ENCODE assay signal across 22 cellular contexts in genomic region chr4:123312951-123313592, GRCh38.
"Had no signal": no experiment of that assay in that cellular context is flagged by ENCODE, and none has a peak within 500 bp of the region (broad histone marks: within the 10 kb centered on the region; RNA-seq: fewer than 3 reads in every experiment).

No MANE protein-coding gene starts in this region.

- ATAC-seq: activated CD8-positive, alpha-beta memory T cell treated with anti-CD3 and anti-CD28 coated beads, Interleukin-2, amount 10 ng/mL, durations not matched to agents 7 days and 5 days; activated T-helper 17 cell treated with anti-CD3 and anti-CD28 coated beads, Interleukin-2, amount 50 U/mL, for 72 hours; mucosa of descending colon had no signal

- H3K36me3 ChIP-seq: colonic mucosa, thyroid gland had no signal

- H3K27ac Mint-ChIP-seq: activated B cell treated with CpG ODN at 0.5 μM for 24 hours; activated CD4-positive, alpha-beta memory T cell treated with anti-CD3 and anti-CD28 coated beads, Interleukin-2, amount 10 ng/mL, durations not matched to agents 7 days and 5 days; activated CD8-positive, alpha-beta memory T cell treated with anti-CD3 and anti-CD28 coated beads, Interleukin-2, amount 10 ng/mL, durations not matched to agents 7 days and 5 days; activated naive CD8-positive, alpha-beta T cell treated with anti-CD3 and anti-CD28 coated beads, Interleukin-2, amount 10 ng/mL, durations not matched to agents 7 days and 5 days; activated T-helper 17 cell treated with anti-CD3 and anti-CD28 coated beads, Interleukin-2, amount 50 U/mL, for 72 hours; memory B cell; T-helper 2 cell treated with Interferon-gamma antibody and Interleukin-4, amounts not matched to agents 5 μg/mL and 100 μg/mL, for 36 hours had no signal

- H3K9me3 ChIP-seq: colonic mucosa, left ventricle myocardium inferior, mucosa of descending colon, thyroid gland had no signal

- H3K27me3 ChIP-seq: colonic mucosa, thyroid gland had no signal

- DNase-seq: activated B cell treated with CpG ODN at 0.5 μM for 24 hours; activated CD4-positive, alpha-beta memory T cell treated with anti-CD3 and anti-CD28 coated beads, Interleukin-2, amount 10 ng/mL, durations not matched to agents 7 days and 5 days; activated CD4-positive, alpha-beta T cell treated with anti-CD3 and anti-CD28 coated beads for 48 hours; activated CD8-positive, alpha-beta memory T cell treated with anti-CD3 and anti-CD28 coated beads, Interleukin-2, amount 10 ng/mL, durations not matched to agents 7 days and 5 days; activated naive CD4-positive, alpha-beta T cell treated with Interleukin-2 at 50 U/mL for 16 hours; activated naive CD8-positive, alpha-beta T cell treated with anti-CD3 and anti-CD28 coated beads, Interleukin-2, amount 10 ng/mL, durations not matched to agents 7 days and 5 days; activated T-cell treated with anti-CD3 and anti-CD28 coated beads, Interleukin-2, amount 50 U/mL, for 1 hour; colonic mucosa; left ventricle myocardium inferior; mucosa of descending colon; naive B cell; posterior cingulate gyrus; retina; stimulated activated CD4-positive, alpha-beta T cell treated with anti-CD3 and anti-CD28 coated beads, Interleukin-12 subunit alpha, Interleukin-12 subunit beta, amount 100 ng/mL, for 4 hours; stimulated activated CD4-positive, alpha-beta T cell treated with anti-CD3 and anti-CD28 coated beads, Interleukin-1b, Interleukin-23, amount 100 ng/mL, for 48 hours; stimulated activated CD8-positive, alpha-beta memory T cell treated with anti-CD3 and anti-CD28 coated beads, Interleukin-4, amount 100 ng/mL, for 48 hours; stimulated activated naive CD4-positive, alpha-beta T cell treated with Interleukin-2 at 50 U/mL for 16 hours; thyroid gland had no signal

- H3K4me1 Mint-ChIP-seq: activated B cell treated with CpG ODN at 0.5 μM for 24 hours; activated CD4-positive, alpha-beta memory T cell treated with anti-CD3 and anti-CD28 coated beads, Interleukin-2, amount 10 ng/mL, durations not matched to agents 7 days and 5 days; activated CD8-positive, alpha-beta memory T cell treated with anti-CD3 and anti-CD28 coated beads, Interleukin-2, amount 10 ng/mL, durations not matched to agents 7 days and 5 days; activated naive CD8-positive, alpha-beta T cell treated with anti-CD3 and anti-CD28 coated beads, Interleukin-2, amount 10 ng/mL, durations not matched to agents 7 days and 5 days; activated T-helper 17 cell treated with anti-CD3 and anti-CD28 coated beads, Interleukin-2, amount 50 U/mL, for 72 hours; central memory CD8-positive, alpha-beta T cell; memory B cell had no signal

- H3K4me1 ChIP-seq: colonic mucosa, left ventricle myocardium inferior, thyroid gland had no signal

- H3K4me3 ChIP-seq: colonic mucosa, left ventricle myocardium inferior, mucosa of descending colon, thyroid gland had no signal

- H3K9me3 Mint-ChIP-seq: activated B cell treated with CpG ODN at 0.5 μM for 24 hours; activated CD4-positive, alpha-beta memory T cell treated with anti-CD3 and anti-CD28 coated beads, Interleukin-2, amount 10 ng/mL, durations not matched to agents 7 days and 5 days; activated naive CD8-positive, alpha-beta T cell treated with anti-CD3 and anti-CD28 coated beads, Interleukin-2, amount 10 ng/mL, durations not matched to agents 7 days and 5 days; central memory CD8-positive, alpha-beta T cell; naive B cell; T-helper 2 cell treated with Interferon-gamma antibody and Interleukin-4, amounts not matched to agents 5 μg/mL and 100 μg/mL, for 36 hours had no signal

- H3K4me3 Mint-ChIP-seq: activated B cell treated with CpG ODN at 0.5 μM for 24 hours; activated CD4-positive, alpha-beta memory T cell treated with anti-CD3 and anti-CD28 coated beads, Interleukin-2, amount 10 ng/mL, durations not matched to agents 7 days and 5 days; activated CD8-positive, alpha-beta memory T cell treated with anti-CD3 and anti-CD28 coated beads, Interleukin-2, amount 10 ng/mL, durations not matched to agents 7 days and 5 days; activated naive CD8-positive, alpha-beta T cell treated with anti-CD3 and anti-CD28 coated beads, Interleukin-2, amount 10 ng/mL, durations not matched to agents 7 days and 5 days; activated T-helper 17 cell treated with anti-CD3 and anti-CD28 coated beads, Interleukin-2, amount 50 U/mL, for 72 hours; central memory CD8-positive, alpha-beta T cell; memory B cell; naive B cell; T-helper 2 cell treated with Interferon-gamma antibody and Interleukin-4, amounts not matched to agents 5 μg/mL and 100 μg/mL, for 36 hours had no signal

- H3K27ac ChIP-seq: colonic mucosa, left ventricle myocardium inferior, thyroid gland had no signal

- H3K27me3 Mint-ChIP-seq: activated B cell treated with CpG ODN at 0.5 μM for 24 hours; activated CD4-positive, alpha-beta memory T cell treated with anti-CD3 and anti-CD28 coated beads, Interleukin-2, amount 10 ng/mL, durations not matched to agents 7 days and 5 days; activated CD8-positive, alpha-beta memory T cell treated with anti-CD3 and anti-CD28 coated beads, Interleukin-2, amount 10 ng/mL, durations not matched to agents 7 days and 5 days; activated naive CD8-positive, alpha-beta T cell treated with anti-CD3 and anti-CD28 coated beads, Interleukin-2, amount 10 ng/mL, durations not matched to agents 7 days and 5 days; activated T-helper 17 cell treated with anti-CD3 and anti-CD28 coated beads, Interleukin-2, amount 50 U/mL, for 72 hours; central memory CD8-positive, alpha-beta T cell; memory B cell; naive B cell had no signal
